Comparison of ENCODE assay signal across 1 cellular context in genomic region chr2:239163306-239164070, GRCh38.
TF ChIP-seq lines count a peak whose summit lies in the region.

No MANE protein-coding gene starts in this region.

TF ChIP-seq in SK-N-SH, 30 proteins besides CTCF, POLR2A, EP300 and RAD21 (continued from another document):
- TF ChIP-seq ZBTB33 (IDR thresholded peaks at IDR 0.05; ENCODE audit: borderline replicate concordance, low read depth) (no peak), FOXM1 (IDR thresholded peaks at IDR 0.05; ENCODE audit: low read depth) (no peak), GABPA (IDR thresholded peaks at IDR 0.05; ENCODE audit: low read depth) (no peak), TCF12 (IDR thresholded peaks at IDR 0.05) (no peak), ELF1 (IDR thresholded peaks at IDR 0.05) (no peak), CHD2 (IDR thresholded peaks at IDR 0.05; ENCODE audit: low read length, partially characterized antibody) (no peak), USF2 (IDR thresholded peaks at IDR 0.05; ENCODE audit: borderline replicate concordance, low read depth, low read length) (no peak), NRF1 (IDR thresholded peaks at IDR 0.05; ENCODE audit: low read depth, low read length) (no peak), RFX5 (IDR thresholded peaks at IDR 0.05; ENCODE audit: low read length) (no peak), NFIC (IDR thresholded peaks at IDR 0.05; ENCODE audit: borderline replicate concordance) (no peak), FOSL2 (IDR thresholded peaks at IDR 0.05; ENCODE audit: borderline replicate concordance, low read depth) (no peak), JUND (IDR thresholded peaks at IDR 0.05) (no peak), POLR2AphosphoS5 (IDR thresholded peaks at IDR 0.05; ENCODE audit: low read depth, low read length) (no peak)
